ENCODE assay signal across 21 cellular contexts in the genomic region with DNA sequence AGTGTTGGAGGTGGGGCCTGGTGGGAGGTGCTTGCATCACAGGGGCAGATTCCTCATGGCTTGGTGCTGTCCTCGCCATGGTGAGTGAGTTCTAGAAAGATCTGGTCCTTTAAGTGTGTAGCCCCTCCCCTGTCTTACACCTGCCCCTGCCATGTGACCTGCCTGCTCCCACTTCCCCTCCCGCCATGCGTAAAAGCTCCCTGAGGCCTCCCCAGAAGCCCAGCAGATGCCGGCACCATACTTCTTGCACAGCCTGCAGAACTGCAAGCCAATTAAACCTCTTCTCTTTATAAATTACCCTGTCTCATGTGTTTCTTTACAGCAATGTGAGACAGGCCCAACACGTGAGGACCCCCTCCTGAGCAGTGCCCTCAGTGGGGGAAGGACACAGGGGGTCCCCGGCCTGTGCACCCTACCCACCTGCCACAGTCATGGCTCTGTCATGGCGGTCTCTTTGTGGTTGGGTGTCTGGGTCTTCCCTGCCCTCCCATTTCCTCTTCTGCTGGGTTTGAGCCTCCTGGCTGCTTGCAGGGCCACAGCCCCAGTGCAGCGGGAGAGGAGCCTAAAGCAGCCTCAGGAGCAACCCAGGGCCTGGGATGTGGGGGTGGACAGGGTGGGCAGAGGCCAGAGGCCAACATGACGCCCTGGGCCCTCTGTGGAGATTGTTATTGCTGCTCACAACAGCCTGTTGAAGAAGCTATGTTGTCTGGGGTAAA.
DNase-seq lines count a peak whose midpoint lies in the region; ATAC-seq, FAIRE-seq and TF ChIP-seq lines count a peak whose summit lies in the region.
"Had no signal": no experiment of that assay in that cellular context is flagged by ENCODE, and none has a peak within 500 bp of the region (broad histone marks: within the 10 kb centered on the region; RNA-seq: fewer than 3 reads in every experiment).

No MANE protein-coding gene starts in this region.

- TF ChIP-seq POLR2A in K562 (conservative IDR thresholded peaks at IDR 0.05), result no peak

- no TSS peak for BruUV-seq in K562 (replicated peaks; lab: Mats Ljungman, UMichigan)

- no peaks in the 10 kb centered on the region for H3K36me3 ChIP-seq in K562 (ENCODE audit: control insufficient read depth, insufficient read depth, low read length)
- no peaks in the 10 kb centered on the region for H3K36me3 ChIP-seq in mesenchymal stem cell (ENCODE audit: control insufficient read depth in 1 of 2, insufficient read depth in 2 of 2, low read depth in 1 of 2, low read length in 2 of 2)
- H3K36me3 ChIP-seq: Peyer's patch had no signal

- H2BK12ac ChIP-seq in mesenchymal stem cell (ENCODE audit: low read length in 2 of 2), result no peak overlapping the region

- H2AK5ac ChIP-seq in mesenchymal stem cell (ENCODE audit: low read length, severe bottlenecking), result peak overlapping the region; percentile 72

- no peak overlapping the region for H2AFZ ChIP-seq in K562 (ENCODE audit: low read depth, low read length)
- H2AFZ ChIP-seq in mesenchymal stem cell (ENCODE audit: low read depth, low read length), result no peak overlapping the region

- H3K27me3 ChIP-seq in K562 (ENCODE audit: control insufficient read depth in 2 of 2, insufficient read depth in 2 of 2, low read length in 2 of 2) (peaks cover 24 to 29% of the 10 kb centered on the region in 2 experiments), mesenchymal stem cell (ENCODE audit: control insufficient read depth in 1 of 2, insufficient read depth in 1 of 2, low read length in 2 of 2) (no peaks in the 10 kb centered on the region)
- H3K27me3 ChIP-seq: Peyer's patch had no signal

- no peaks in the 10 kb centered on the region for H3K79me1 ChIP-seq in mesenchymal stem cell (replicated peaks; ENCODE audit: low read length, poor library complexity, severe bottlenecking)

- H3K27ac ChIP-seq in K562 (ENCODE audit: extremely low read depth, low read depth, low read length), result no peak overlapping the region
- H3K27ac ChIP-seq in mesenchymal stem cell (ENCODE audit: low read length, poor library complexity, severe bottlenecking), result peak overlapping the region; percentile 15
- H3K27ac ChIP-seq: KMS-11, Peyer's patch had no signal

- DNase-seq in K562 (ENCODE audit: extremely low read depth in 1 of 4, low spot score in 3 of 4) (no peak), mesenchymal stem cell (no peak), omental fat pad (ENCODE audit: low spot score) (no peak), hippocampal formation (lab: John Stamatoyannopoulos, UW) (no peak)
- no peak for DNase-seq in stimulated activated naive CD4-positive, alpha-beta T cell (lab: John Stamatoyannopoulos, UW)
- DNase-seq: DMS79, NCI-H1105, NCI-H146, NCI-H2029, NCI-H345, NCI-H524 treated with DMSO at 0.1 percent for 48 hours, Peyer's patch had no signal

- H3K9me3 ChIP-seq in K562 (replicated peaks; ENCODE audit: control insufficient read depth, insufficient read depth, low read depth, low read length) (no peaks in the 10 kb centered on the region), mesenchymal stem cell (ENCODE audit: control insufficient read depth, low read length) (no peaks in the 10 kb centered on the region)
- H3K9me3 ChIP-seq: A549, Peyer's patch had no signal

- TF ChIP-seq RAD21 in Ishikawa (IDR thresholded peaks at IDR 0.05; ENCODE audit: low read depth) (no peak), K562 (CRISPR knock-in tag; conservative IDR thresholded peaks at IDR 0.05 in 1 of 2, IDR thresholded peaks at IDR 0.05 in 1 of 2) (no peak)

- no peak overlapping the region for H3K27ac Mint-ChIP-seq in stimulated activated memory B cell treated with anti-CD40 and anti-IgM and Interleukin-4, amounts not matched to agents 10 μg/mL and 1 μg/mL and 100 μg/mL, for 72 hours
- H3K27ac Mint-ChIP-seq: B cell had no signal

- H3K18ac ChIP-seq in mesenchymal stem cell (ENCODE audit: low read depth in 1 of 2, low read length in 2 of 2), result no peak overlapping the region

- no peak overlapping the region for H4K91ac ChIP-seq in mesenchymal stem cell (ENCODE audit: low read length)

- H3K4me3 Mint-ChIP-seq in stimulated activated memory B cell treated with anti-CD40 and anti-IgM and Interleukin-4, amounts not matched to agents 10 μg/mL and 1 μg/mL and 100 μg/mL, for 72 hours, result no peak overlapping the region
- H3K4me3 Mint-ChIP-seq: B cell, CD14-positive monocyte had no signal

- H3K9me1 ChIP-seq in K562 (ENCODE audit: control insufficient read depth, insufficient read depth, low read length), result no peaks in the 10 kb centered on the region

- in situ Hi-C loops in K562 (cut with MboI), result no loop called here

- POLR2A ChIA-PET in K562 (lab: Yijun Ruan, JAX), result no interaction called here

- no peaks in the 10 kb centered on the region for H3K4me1 ChIP-seq in K562 (replicated peaks in 1 of 2; ENCODE audit: control insufficient read depth in 2 of 2, insufficient read depth in 2 of 2, low read length in 2 of 2)
- peaks cover 19% of the 10 kb centered on the region for H3K4me1 ChIP-seq in mesenchymal stem cell (ENCODE audit: control insufficient read depth, insufficient read depth, low read depth, low read length)
- H3K4me1 ChIP-seq: Peyer's patch had no signal

- no peaks in the 10 kb centered on the region for H4K20me1 ChIP-seq in K562 (replicated peaks; ENCODE audit: control insufficient read depth, insufficient read depth, low read length)

- intact Hi-C loops in K562 (cut with micrococcal nuclease), result no loop called here

- no peak for ATAC-seq in K562
- ATAC-seq in stimulated activated memory B cell treated with anti-CD40 and anti-IgM and Interleukin-4, amounts not matched to agents 10 μg/mL and 1 μg/mL and 100 μg/mL, for 72 hours, result peak; percentile 21
- no peak for ATAC-seq in HG03135 (IDR thresholded peaks at IDR 0.05; ENCODE audit: unreplicated experiment)
- ATAC-seq in omental fat pad (ENCODE audit: low FRiP score), result no peak
- ATAC-seq: A549 had no signal

- TF ChIP-seq EP300 in Ishikawa (IDR thresholded peaks at IDR 0.05; ENCODE audit: borderline replicate concordance) (no peak), K562 (IDR thresholded peaks at IDR 0.05; ENCODE audit: low read length) (no peak)

- no peak overlapping the region for H3K4me2 ChIP-seq in K562 (ENCODE audit: insufficient read depth, low read length)
- no peak overlapping the region for H3K4me2 ChIP-seq in mesenchymal stem cell (ENCODE audit: low read length, poor library complexity, severe bottlenecking)
- H3K4me2 ChIP-seq: A549, KMS-11 had no signal

- H3K4me3 ChIP-seq in K562 (no peak overlapping the region), mesenchymal stem cell (ENCODE audit: insufficient read depth in 1 of 2, low read depth in 1 of 2, low read length in 2 of 2) (no peak overlapping the region)
- H3K4me3 ChIP-seq: A549, Peyer's patch had no signal

- H3K9me3 Mint-ChIP-seq in stimulated activated memory B cell treated with anti-CD40 and anti-IgM and Interleukin-4, amounts not matched to agents 10 μg/mL and 1 μg/mL and 100 μg/mL, for 72 hours, result peaks cover 7% of the 10 kb centered on the region

- H3K9ac ChIP-seq in K562 (ENCODE audit: insufficient read depth in 1 of 2, low read depth in 2 of 2, low read length in 2 of 2) (no peak overlapping the region), mesenchymal stem cell (ENCODE audit: low read length) (no peak overlapping the region)
- H3K9ac ChIP-seq: KMS-11 had no signal

- H3K14ac ChIP-seq in mesenchymal stem cell (ENCODE audit: low read length in 2 of 2), result no peak overlapping the region

- H3K4ac ChIP-seq in mesenchymal stem cell (ENCODE audit: low read depth in 1 of 2, low read length in 2 of 2), result peak overlapping the region in 1 of 2 experiments; percentile 3

- FAIRE-seq in K562 (lab: Jason Lieb, UNC), result no peak
- FAIRE-seq: A549, GM19239, H54 had no signal

- no peaks in the 10 kb centered on the region for H3K79me2 ChIP-seq in K562 (ENCODE audit: control insufficient read depth, insufficient read depth, low read length)

- CTCF ChIA-PET in K562 (lab: Yijun Ruan, JAX; ENCODE audit: low intra/inter-chr PET ratio), result no interaction called here

- H3K36me3 Mint-ChIP-seq in stimulated activated memory B cell treated with anti-CD40 and anti-IgM and Interleukin-4, amounts not matched to agents 10 μg/mL and 1 μg/mL and 100 μg/mL, for 72 hours, result no peaks in the 10 kb centered on the region
- H3K36me3 Mint-ChIP-seq: CD14-positive monocyte had no signal

- H2BK120ac ChIP-seq in mesenchymal stem cell (ENCODE audit: low read depth, low read length), result no peak overlapping the region

- no peak overlapping the region for H2BK5ac ChIP-seq in mesenchymal stem cell (ENCODE audit: low read depth, low read length, poor library complexity, severe bottlenecking)

- TF ChIP-seq CTCF in K562 (IDR thresholded peaks at IDR 0.05 in 2 of 3, conservative IDR thresholded peaks at IDR 0.05 in 1 of 3; ENCODE audit: insufficient read depth in 2 of 3, low read depth in 1 of 3, low read length in 3 of 3) (no peak), omental fat pad (IDR thresholded peaks at IDR 0.05) (no peak)

- H3K27me3 Mint-ChIP-seq in stimulated activated memory B cell treated with anti-CD40 and anti-IgM and Interleukin-4, amounts not matched to agents 10 μg/mL and 1 μg/mL and 100 μg/mL, for 72 hours, result peaks cover 4% of the 10 kb centered on the region

- no peak overlapping the region for H2BK15ac ChIP-seq in mesenchymal stem cell (ENCODE audit: low read depth, poor library complexity, severe bottlenecking)

- H4K8ac ChIP-seq in mesenchymal stem cell (ENCODE audit: low read length), result no peak overlapping the region

- no peak overlapping the region for H3K23ac ChIP-seq in mesenchymal stem cell (ENCODE audit: low read length in 2 of 2)

- no peaks in the 10 kb centered on the region for H3K4me1 Mint-ChIP-seq in stimulated activated memory B cell treated with anti-CD40 and anti-IgM and Interleukin-4, amounts not matched to agents 10 μg/mL and 1 μg/mL and 100 μg/mL, for 72 hours
- H3K4me1 Mint-ChIP-seq: B cell had no signal

- 3% methylated on average over 9 of the region's 9 CpGs for WGBS in K562 (ENCODE audit: insufficient coverage, low coverage, missing lambda C conversion rate)
- WGBS in mesenchymal stem cell, result 85% methylated on average over 8 of the region's 9 CpGs

TF ChIP-seq in Ishikawa, 13 proteins besides CTCF, POLR2A, EP300 and RAD21 (continues in another document):
- no peak for TF ChIP-seq TCF12 (IDR thresholded peaks at IDR 0.05; ENCODE audit: low read depth)

TF ChIP-seq in K562, 482 proteins besides CTCF, POLR2A, EP300 and RAD21:
- no peak for TF ChIP-seq MED1 (CRISPR knock-in tag; IDR thresholded peaks at IDR 0.05; ENCODE audit: borderline replicate concordance)
- peak; percentile 38; the same call in 1 of the 2 replicates for TF ChIP-seq ZNF316 (IDR thresholded peaks at IDR 0.05)
TF ChIP-seq in K562: peak in this region for 1.
